16 cellular contexts compared by ENCODE assay signal in the genomic region with DNA sequence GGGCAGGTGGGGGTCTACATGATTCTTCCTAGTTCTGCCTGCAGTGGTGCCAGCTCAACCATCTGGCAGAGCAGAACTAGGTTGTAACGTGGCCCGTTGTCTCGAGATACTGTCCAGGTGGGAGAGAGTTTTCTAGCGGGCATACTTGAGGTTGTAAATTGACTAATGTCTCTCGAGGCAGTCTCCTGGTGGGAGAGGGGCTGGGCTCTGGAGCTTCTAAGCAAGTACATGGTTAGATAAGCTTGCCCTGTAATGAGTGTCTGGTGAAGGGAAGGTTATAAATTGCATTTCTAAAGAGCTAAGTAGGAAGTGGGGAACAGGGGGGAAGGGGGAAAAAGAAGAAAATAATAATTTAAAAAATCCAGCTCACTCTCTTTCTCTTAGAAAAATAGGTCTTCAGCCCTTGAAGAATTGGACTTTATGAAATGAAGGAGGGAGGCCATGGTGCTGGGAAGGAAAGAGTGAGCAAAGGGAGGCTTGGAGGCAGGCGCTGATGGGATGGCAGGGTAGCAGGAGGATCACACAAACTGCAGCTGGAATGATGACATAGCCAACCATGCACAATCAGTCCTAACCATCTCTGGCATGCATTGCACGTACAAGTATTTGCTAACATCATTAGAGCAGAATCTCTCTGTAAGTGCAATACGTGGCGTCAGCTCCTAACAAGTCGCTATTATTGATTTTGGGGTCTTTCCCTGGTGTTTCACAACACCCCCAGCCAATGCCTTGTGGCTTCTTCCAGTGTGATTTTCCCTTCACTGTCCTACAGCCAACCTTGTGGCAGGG. TPM values are rescaled to one million over a fixed set of nuclear protein-coding genes. Genes with fewer than 3 reads are reported as not detected.
DNase-seq lines count a peak whose midpoint lies in the region; ATAC-seq and TF ChIP-seq lines count a peak whose summit lies in the region.
"Had no signal": no experiment of that assay in that cellular context is flagged by ENCODE, and none has a peak within 500 bp of the region (broad histone marks: within the 10 kb centered on the region; RNA-seq: fewer than 3 reads in every experiment).

No MANE protein-coding gene starts in this region.

- H3K4me3 Mint-ChIP-seq in endothelial cell (ENCODE audit: unreplicated experiment) = no peak overlapping the region
- no peak overlapping the region for H3K4me3 Mint-ChIP-seq in naive thymus-derived CD8-positive, alpha-beta T cell
- H3K4me3 Mint-ChIP-seq: activated T-cell treated with anti-CD3 and anti-CD28 coated beads, Interleukin-2, amount 50 U/mL, for 4 hours had no signal

- TF ChIP-seq CTCF in AG04449 (IDR thresholded peaks at IDR 0.05; ENCODE audit: insufficient read depth, low read length, missing control alignments) (no peak), endothelial cell (IDR thresholded peaks at IDR 0.05; ENCODE audit: unreplicated experiment) (no peak), suprapubic skin (IDR thresholded peaks at IDR 0.05) (no peak), thyroid gland (IDR thresholded peaks at IDR 0.05) (no peak)

- POLR2A ChIA-PET in AG04449 (lab: Yijun Ruan, JAX) = interaction anchor here (1.5 kb wide), 1 partner anchor 18 kb away, joined by 5 read pairs; a partner anchor contains a TSS
- POLR2A ChIA-PET in naive thymus-derived CD8-positive, alpha-beta T cell (lab: Charles Lee) = no interaction called here

- H3K36me3 ChIP-seq in suprapubic skin = no peaks in the 10 kb centered on the region
- H3K36me3 ChIP-seq in thyroid gland = no peaks in the 10 kb centered on the region
- H3K36me3 ChIP-seq: brain microvascular endothelial cell, upper lobe of left lung had no signal

- peaks cover 4% of the 10 kb centered on the region for H3K36me3 Mint-ChIP-seq in endothelial cell (ENCODE audit: low read depth, unreplicated experiment)
- peaks cover 0 to 15% (median 4%) of the 10 kb centered on the region in 3 donors for H3K36me3 Mint-ChIP-seq in naive thymus-derived CD8-positive, alpha-beta T cell

- no peaks in the 10 kb centered on the region for H3K27me3 ChIP-seq in suprapubic skin
- H3K27me3 ChIP-seq in thyroid gland = no peaks in the 10 kb centered on the region
- H3K27me3 ChIP-seq: brain microvascular endothelial cell, upper lobe of left lung had no signal

- intact Hi-C loops in thyroid gland (cut with DNase I) = loop anchor here (2.0 kb wide), 1 partner anchor 176 kb away; no protein-coding TSS in a partner anchor

- WGBS in suprapubic skin = 53% methylated on average over 10 of the region's 10 CpGs
- WGBS in thyroid gland, 2 donors = 88 to 91% methylated on average over 10 of the region's 10 CpGs

- no peaks in the 10 kb centered on the region for H3K4me1 Mint-ChIP-seq in endothelial cell (ENCODE audit: unreplicated experiment)
- peaks cover 0 to 5% (median 0%) of the 10 kb centered on the region in 4 donors for H3K4me1 Mint-ChIP-seq in naive thymus-derived CD8-positive, alpha-beta T cell

- DNase-seq in AG04449 (ENCODE audit: low read depth, low spot score) = peak; percentile 95
- DNase-seq in H4 (ENCODE audit: low spot score) = peak; percentile 27
- no peak for DNase-seq in endothelial cell (ENCODE audit: low spot score)
- DNase-seq in middle frontal gyrus (ENCODE audit: extremely low spot score, low spot score) = peak; percentile 10
- no peak for DNase-seq in suprapubic skin (ENCODE audit: low spot score in 2 of 2)
- no peak for DNase-seq in naive thymus-derived CD8-positive, alpha-beta T cell
- no peak for DNase-seq in thyroid gland
- no peak for DNase-seq in ACHN
- DNase-seq: activated T-cell treated with anti-CD3 and anti-CD28 coated beads, Interleukin-2, amount 50 U/mL, for 4 hours; brain microvascular endothelial cell; NCI-H187; RPMI8226; upper lobe of left lung had no signal

- H3K27ac Mint-ChIP-seq in endothelial cell (ENCODE audit: unreplicated experiment) = peak overlapping the region; percentile 31
- no peak overlapping the region for H3K27ac Mint-ChIP-seq in naive thymus-derived CD8-positive, alpha-beta T cell

- CTCF ChIA-PET in AG04449 (lab: Yijun Ruan, JAX) = interaction anchor here (0.7 to 18.8 kb wide), 31 partner anchors 11 to 727 kb away, joined by 3 to 746 read pairs (median 7); a partner anchor contains a TSS

- H3K27ac ChIP-seq in suprapubic skin (no peak overlapping the region), thyroid gland (no peak overlapping the region)
- H3K27ac ChIP-seq: brain microvascular endothelial cell, upper lobe of left lung, VCaP had no signal

- TF ChIP-seq EP300 in suprapubic skin (IDR thresholded peaks at IDR 0.05) = no peak

- ATAC-seq in naive thymus-derived CD8-positive, alpha-beta T cell = no peak
- ATAC-seq: activated T-cell treated with anti-CD3 and anti-CD28 coated beads, Interleukin-2, amount 50 U/mL, for 4 hours; esophagus mucosa had no signal

- in situ Hi-C loops in ACHN (cut with HindIII; ENCODE audit: low pct_ligation_motif_present, low pct_unique_long_range_greater_than_20kb, low sequenced_read_pairs) = no loop called here

- peaks cover 44% of the 10 kb centered on the region for H3K4me1 ChIP-seq in suprapubic skin
- peaks cover 0 to 8% of the 10 kb centered on the region in 2 donors for H3K4me1 ChIP-seq in thyroid gland

- H3K4me3 ChIP-seq in AG04449 (ENCODE audit: low read depth, low read length) (no peak overlapping the region), suprapubic skin (no peak overlapping the region), thyroid gland (replicated peaks in 1 of 3) (no peak overlapping the region)
- H3K4me3 ChIP-seq: upper lobe of left lung had no signal

- no peaks in the 10 kb centered on the region for H3K9me3 Mint-ChIP-seq in endothelial cell (ENCODE audit: unreplicated experiment)
- peaks cover 0 to 25% (median 5%) of the 10 kb centered on the region in 9 donors for H3K9me3 Mint-ChIP-seq in naive thymus-derived CD8-positive, alpha-beta T cell

- H3K9me3 ChIP-seq in suprapubic skin (peaks cover 11% of the 10 kb centered on the region), thyroid gland (no peaks in the 10 kb centered on the region)

- TF ChIP-seq POLR2A in suprapubic skin (IDR thresholded peaks at IDR 0.05) (no peak), thyroid gland (IDR thresholded peaks at IDR 0.05) (no peak)

- H3K27me3 Mint-ChIP-seq in endothelial cell (ENCODE audit: unreplicated experiment) = peaks cover 2% of the 10 kb centered on the region
- peaks cover 0 to 3% (median 0%) of the 10 kb centered on the region in 5 donors for H3K27me3 Mint-ChIP-seq in naive thymus-derived CD8-positive, alpha-beta T cell

RNA-seq across cellular contexts. Expression of a gene that starts 18.3 kb away (rescaled TPM):
- total RNA-seq in H4 (2014; rRNA removed; shearing (Covaris generic)) = 0.19 and 0.41 TPM in 2 replicates
- total RNA-seq in endothelial cell (ENCODE audit: unreplicated experiment) (not detected), suprapubic skin (1 to 10 TPM; 2.6 to 6.5 (median 4.1) TPM), thyroid gland (1 to 10 TPM in 1 of 4 donors, under 1 TPM in 2, not detected in 1; 0.78 to 1.0 (median 0.94) TPM)
- total RNA-seq in naive thymus-derived CD8-positive, alpha-beta T cell = not detected
- not detected for polyA plus RNA-seq in naive thymus-derived CD8-positive, alpha-beta T cell
- total RNA-seq: activated T-cell treated with anti-CD3 and anti-CD28 coated beads, Interleukin-2, amount 50 U/mL, for 4 hours; liver had no signal
- polyA plus RNA-seq: liver had no signal

Comparison
In these comparisons a context has a peak if more than half of its experiments do, and no peak if none do; other contexts are left out.
1. DNase-seq: peak in AG04449 (single experiment), H4 (single experiment) and middle frontal gyrus (single experiment); none in endothelial cell (single experiment), suprapubic skin (0 of 2), naive thymus-derived CD8-positive, alpha-beta T cell (0 of 10), thyroid gland (0 of 2) and ACHN (single experiment).